In the genomic region with DNA sequence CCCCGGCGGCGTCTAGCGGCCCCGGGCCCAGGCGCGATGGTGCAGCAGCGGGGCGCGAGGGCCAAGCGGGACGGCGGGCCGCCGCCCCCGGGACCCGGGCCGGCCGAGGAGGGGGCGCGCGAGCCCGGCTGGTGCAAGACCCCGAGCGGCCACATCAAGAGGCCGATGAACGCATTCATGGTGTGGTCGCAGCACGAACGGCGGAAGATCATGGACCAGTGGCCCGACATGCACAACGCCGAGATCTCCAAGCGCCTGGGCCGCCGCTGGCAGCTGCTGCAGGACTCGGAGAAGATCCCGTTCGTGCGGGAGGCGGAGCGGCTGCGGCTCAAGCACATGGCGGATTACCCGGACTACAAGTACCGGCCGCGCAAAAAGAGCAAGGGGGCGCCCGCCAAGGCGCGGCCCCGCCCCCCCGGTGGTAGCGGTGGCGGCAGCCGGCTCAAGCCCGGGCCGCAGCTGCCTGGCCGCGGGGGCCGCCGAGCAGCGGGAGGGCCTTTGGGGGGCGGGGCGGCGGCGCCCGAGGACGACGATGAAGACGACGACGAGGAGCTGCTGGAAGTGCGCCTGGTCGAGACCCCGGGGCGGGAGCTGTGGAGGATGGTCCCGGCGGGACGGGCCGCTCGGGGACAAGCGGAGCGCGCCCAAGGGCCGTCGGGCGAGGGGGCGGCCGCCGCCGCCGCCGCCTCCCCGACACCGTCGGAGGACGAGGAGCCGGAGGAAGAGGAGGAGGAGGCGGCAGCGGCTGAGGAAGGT, we compare ENCODE assay signal across 1 cellular context.
TF ChIP-seq lines count a peak whose summit lies in the region.

No MANE protein-coding gene starts in this region.

TF ChIP-seq in HepG2, 621 proteins besides CTCF, POLR2A, EP300 and RAD21 (continued from another document and continues in another):
- TF ChIP-seq, protein P1, sequence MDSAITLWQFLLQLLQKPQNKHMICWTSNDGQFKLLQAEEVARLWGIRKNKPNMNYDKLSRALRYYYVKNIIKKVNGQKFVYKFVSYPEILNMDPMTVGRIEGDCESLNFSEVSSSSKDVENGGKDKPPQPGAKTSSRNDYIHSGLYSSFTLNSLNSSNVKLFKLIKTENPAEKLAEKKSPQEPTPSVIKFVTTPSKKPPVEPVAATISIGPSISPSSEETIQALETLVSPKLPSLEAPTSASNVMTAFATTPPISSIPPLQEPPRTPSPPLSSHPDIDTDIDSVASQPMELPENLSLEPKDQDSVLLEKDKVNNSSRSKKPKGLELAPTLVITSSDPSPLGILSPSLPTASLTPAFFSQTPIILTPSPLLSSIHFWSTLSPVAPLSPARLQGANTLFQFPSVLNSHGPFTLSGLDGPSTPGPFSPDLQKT (CRISPR knock-in tag; IDR thresholded peaks at IDR 0.05; ENCODE audit: borderline replicate concordance) = no peak
- TF ChIP-seq ZNF558 (CRISPR knock-in tag; IDR thresholded peaks at IDR 0.05; ENCODE audit: borderline replicate concordance) = no peak; the same call in 1 of the 2 replicates
- TF ChIP-seq ZSCAN21 (CRISPR knock-in tag; IDR thresholded peaks at IDR 0.05; ENCODE audit: borderline replicate concordance) = peak; percentile 69; the same call in 1 of the 2 replicates
- no peak for TF ChIP-seq ZSCAN30 (CRISPR knock-in tag; IDR thresholded peaks at IDR 0.05)
- TF ChIP-seq, protein P2, sequence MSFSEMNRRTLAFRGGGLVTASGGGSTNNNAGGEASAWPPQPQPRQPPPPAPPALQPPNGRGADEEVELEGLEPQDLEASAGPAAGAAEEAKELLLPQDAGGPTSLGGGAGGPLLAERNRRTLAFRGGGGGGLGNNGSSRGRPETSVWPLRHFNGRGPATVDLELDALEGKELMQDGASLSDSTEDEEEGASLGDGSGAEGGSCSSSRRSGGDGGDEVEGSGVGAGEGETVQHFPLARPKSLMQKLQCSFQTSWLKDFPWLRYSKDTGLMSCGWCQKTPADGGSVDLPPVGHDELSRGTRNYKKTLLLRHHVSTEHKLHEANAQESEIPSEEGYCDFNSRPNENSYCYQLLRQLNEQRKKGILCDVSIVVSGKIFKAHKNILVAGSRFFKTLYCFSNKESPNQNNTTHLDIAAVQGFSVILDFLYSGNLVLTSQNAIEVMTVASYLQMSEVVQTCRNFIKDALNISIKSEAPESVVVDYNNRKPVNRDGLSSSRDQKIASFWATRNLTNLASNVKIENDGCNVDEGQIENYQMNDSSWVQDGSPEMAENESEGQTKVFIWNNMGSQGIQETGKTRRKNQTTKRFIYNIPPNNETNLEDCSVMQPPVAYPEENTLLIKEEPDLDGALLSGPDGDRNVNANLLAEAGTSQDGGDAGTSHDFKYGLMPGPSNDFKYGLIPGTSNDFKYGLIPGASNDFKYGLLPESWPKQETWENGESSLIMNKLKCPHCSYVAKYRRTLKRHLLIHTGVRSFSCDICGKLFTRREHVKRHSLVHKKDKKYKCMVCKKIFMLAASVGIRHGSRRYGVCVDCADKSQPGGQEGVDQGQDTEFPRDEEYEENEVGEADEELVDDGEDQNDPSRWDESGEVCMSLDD (CRISPR knock-in tag; IDR thresholded peaks at IDR 0.05; ENCODE audit: borderline replicate concordance) = no peak
- TF ChIP-seq SRSF4 (IDR thresholded peaks at IDR 0.05; ENCODE audit: low read depth, low read length, poor library complexity, severe bottlenecking) = no peak
- peak; percentile 5; the same call in 1 of the 2 replicates for TF ChIP-seq GATAD1 (CRISPR knock-in tag; IDR thresholded peaks at IDR 0.05)
- no peak for TF ChIP-seq ZFYVE20 (CRISPR knock-in tag; IDR thresholded peaks at IDR 0.05; ENCODE audit: borderline replicate concordance, low read depth)
- no peak for TF ChIP-seq MLLT10 (CRISPR knock-in tag; IDR thresholded peaks at IDR 0.05)
- TF ChIP-seq ZFP36 (IDR thresholded peaks at IDR 0.05; ENCODE audit: borderline replicate concordance, low read depth, low read length, partially characterized antibody) = no peak
- TF ChIP-seq ZSCAN29 (CRISPR knock-in tag; conservative IDR thresholded peaks at IDR 0.05) = no peak
- no peak for TF ChIP-seq ZNF570 (CRISPR knock-in tag; IDR thresholded peaks at IDR 0.05; ENCODE audit: borderline replicate concordance)
- TF ChIP-seq ZNF552 (CRISPR knock-in tag; IDR thresholded peaks at IDR 0.05; ENCODE audit: borderline replicate concordance) = 0 out of 2 replicates have a peak, but pooled peaks have one; percentile 9
- TF ChIP-seq KDM6A (CRISPR knock-in tag; IDR thresholded peaks at IDR 0.05; ENCODE audit: low read depth) = no peak
- TF ChIP-seq KDM5B (CRISPR knock-in tag; IDR thresholded peaks at IDR 0.05; ENCODE audit: borderline replicate concordance) = no peak; the same call in 1 of the 2 replicates
- TF ChIP-seq CCDC6 (CRISPR knock-in tag; IDR thresholded peaks at IDR 0.05) = 0 out of 2 replicates have a peak, but pooled peaks have one; percentile 59
- no peak for TF ChIP-seq FOXJ3 (CRISPR knock-in tag; IDR thresholded peaks at IDR 0.05; ENCODE audit: borderline replicate concordance)
- no peak; the same call in 1 of the 2 replicates for TF ChIP-seq BCL6 (CRISPR knock-in tag; IDR thresholded peaks at IDR 0.05)
- TF ChIP-seq LBX2 (CRISPR knock-in tag; IDR thresholded peaks at IDR 0.05; ENCODE audit: borderline replicate concordance) = no peak
- no peak for TF ChIP-seq HMGA1 (CRISPR knock-in tag; conservative IDR thresholded peaks at IDR 0.05)
- peak; percentile 15 for TF ChIP-seq PHF20 (CRISPR knock-in tag; IDR thresholded peaks at IDR 0.05)
- peak; percentile 26; the same call in 1 of the 2 replicates for TF ChIP-seq ZNF691 (CRISPR knock-in tag; IDR thresholded peaks at IDR 0.05; ENCODE audit: borderline replicate concordance, low read depth)
- no peak for TF ChIP-seq SIN3B (IDR thresholded peaks at IDR 0.05; ENCODE audit: low read length)
- TF ChIP-seq ZFP37 (CRISPR knock-in tag; IDR thresholded peaks at IDR 0.05; ENCODE audit: borderline replicate concordance) = no peak
- no peak; the same call in 1 of the 2 replicates for TF ChIP-seq SRY (CRISPR knock-in tag; IDR thresholded peaks at IDR 0.05)
- TF ChIP-seq ZNF331 (CRISPR knock-in tag; IDR thresholded peaks at IDR 0.05) = no peak; the same call in none of the 2 replicates
- TF ChIP-seq FOSL2 (CRISPR knock-in tag; IDR thresholded peaks at IDR 0.05) = no peak
- TF ChIP-seq ZNF878 (CRISPR knock-in tag; IDR thresholded peaks at IDR 0.05) = no peak
- TF ChIP-seq, protein P3, sequence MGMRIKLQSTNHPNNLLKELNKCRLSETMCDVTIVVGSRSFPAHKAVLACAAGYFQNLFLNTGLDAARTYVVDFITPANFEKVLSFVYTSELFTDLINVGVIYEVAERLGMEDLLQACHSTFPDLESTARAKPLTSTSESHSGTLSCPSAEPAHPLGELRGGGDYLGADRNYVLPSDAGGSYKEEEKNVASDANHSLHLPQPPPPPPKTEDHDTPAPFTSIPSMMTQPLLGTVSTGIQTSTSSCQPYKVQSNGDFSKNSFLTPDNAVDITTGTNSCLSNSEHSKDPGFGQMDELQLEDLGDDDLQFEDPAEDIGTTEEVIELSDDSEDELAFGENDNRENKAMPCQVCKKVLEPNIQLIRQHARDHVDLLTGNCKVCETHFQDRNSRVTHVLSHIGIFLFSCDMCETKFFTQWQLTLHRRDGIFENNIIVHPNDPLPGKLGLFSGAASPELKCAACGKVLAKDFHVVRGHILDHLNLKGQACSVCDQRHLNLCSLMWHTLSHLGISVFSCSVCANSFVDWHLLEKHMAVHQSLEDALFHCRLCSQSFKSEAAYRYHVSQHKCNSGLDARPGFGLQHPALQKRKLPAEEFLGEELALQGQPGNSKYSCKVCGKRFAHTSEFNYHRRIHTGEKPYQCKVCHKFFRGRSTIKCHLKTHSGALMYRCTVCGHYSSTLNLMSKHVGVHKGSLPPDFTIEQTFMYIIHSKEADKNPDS (CRISPR knock-in tag; IDR thresholded peaks at IDR 0.05) = no peak
- TF ChIP-seq PHF21A (CRISPR knock-in tag; IDR thresholded peaks at IDR 0.05) = no peak
- no peak for TF ChIP-seq EED (CRISPR knock-in tag; IDR thresholded peaks at IDR 0.05)
- no peak for TF ChIP-seq AHR (CRISPR knock-in tag; IDR thresholded peaks at IDR 0.05)
- TF ChIP-seq DBP (CRISPR knock-in tag; IDR thresholded peaks at IDR 0.05; ENCODE audit: not compliant biosample characterization) = no peak
- TF ChIP-seq, protein P4, sequence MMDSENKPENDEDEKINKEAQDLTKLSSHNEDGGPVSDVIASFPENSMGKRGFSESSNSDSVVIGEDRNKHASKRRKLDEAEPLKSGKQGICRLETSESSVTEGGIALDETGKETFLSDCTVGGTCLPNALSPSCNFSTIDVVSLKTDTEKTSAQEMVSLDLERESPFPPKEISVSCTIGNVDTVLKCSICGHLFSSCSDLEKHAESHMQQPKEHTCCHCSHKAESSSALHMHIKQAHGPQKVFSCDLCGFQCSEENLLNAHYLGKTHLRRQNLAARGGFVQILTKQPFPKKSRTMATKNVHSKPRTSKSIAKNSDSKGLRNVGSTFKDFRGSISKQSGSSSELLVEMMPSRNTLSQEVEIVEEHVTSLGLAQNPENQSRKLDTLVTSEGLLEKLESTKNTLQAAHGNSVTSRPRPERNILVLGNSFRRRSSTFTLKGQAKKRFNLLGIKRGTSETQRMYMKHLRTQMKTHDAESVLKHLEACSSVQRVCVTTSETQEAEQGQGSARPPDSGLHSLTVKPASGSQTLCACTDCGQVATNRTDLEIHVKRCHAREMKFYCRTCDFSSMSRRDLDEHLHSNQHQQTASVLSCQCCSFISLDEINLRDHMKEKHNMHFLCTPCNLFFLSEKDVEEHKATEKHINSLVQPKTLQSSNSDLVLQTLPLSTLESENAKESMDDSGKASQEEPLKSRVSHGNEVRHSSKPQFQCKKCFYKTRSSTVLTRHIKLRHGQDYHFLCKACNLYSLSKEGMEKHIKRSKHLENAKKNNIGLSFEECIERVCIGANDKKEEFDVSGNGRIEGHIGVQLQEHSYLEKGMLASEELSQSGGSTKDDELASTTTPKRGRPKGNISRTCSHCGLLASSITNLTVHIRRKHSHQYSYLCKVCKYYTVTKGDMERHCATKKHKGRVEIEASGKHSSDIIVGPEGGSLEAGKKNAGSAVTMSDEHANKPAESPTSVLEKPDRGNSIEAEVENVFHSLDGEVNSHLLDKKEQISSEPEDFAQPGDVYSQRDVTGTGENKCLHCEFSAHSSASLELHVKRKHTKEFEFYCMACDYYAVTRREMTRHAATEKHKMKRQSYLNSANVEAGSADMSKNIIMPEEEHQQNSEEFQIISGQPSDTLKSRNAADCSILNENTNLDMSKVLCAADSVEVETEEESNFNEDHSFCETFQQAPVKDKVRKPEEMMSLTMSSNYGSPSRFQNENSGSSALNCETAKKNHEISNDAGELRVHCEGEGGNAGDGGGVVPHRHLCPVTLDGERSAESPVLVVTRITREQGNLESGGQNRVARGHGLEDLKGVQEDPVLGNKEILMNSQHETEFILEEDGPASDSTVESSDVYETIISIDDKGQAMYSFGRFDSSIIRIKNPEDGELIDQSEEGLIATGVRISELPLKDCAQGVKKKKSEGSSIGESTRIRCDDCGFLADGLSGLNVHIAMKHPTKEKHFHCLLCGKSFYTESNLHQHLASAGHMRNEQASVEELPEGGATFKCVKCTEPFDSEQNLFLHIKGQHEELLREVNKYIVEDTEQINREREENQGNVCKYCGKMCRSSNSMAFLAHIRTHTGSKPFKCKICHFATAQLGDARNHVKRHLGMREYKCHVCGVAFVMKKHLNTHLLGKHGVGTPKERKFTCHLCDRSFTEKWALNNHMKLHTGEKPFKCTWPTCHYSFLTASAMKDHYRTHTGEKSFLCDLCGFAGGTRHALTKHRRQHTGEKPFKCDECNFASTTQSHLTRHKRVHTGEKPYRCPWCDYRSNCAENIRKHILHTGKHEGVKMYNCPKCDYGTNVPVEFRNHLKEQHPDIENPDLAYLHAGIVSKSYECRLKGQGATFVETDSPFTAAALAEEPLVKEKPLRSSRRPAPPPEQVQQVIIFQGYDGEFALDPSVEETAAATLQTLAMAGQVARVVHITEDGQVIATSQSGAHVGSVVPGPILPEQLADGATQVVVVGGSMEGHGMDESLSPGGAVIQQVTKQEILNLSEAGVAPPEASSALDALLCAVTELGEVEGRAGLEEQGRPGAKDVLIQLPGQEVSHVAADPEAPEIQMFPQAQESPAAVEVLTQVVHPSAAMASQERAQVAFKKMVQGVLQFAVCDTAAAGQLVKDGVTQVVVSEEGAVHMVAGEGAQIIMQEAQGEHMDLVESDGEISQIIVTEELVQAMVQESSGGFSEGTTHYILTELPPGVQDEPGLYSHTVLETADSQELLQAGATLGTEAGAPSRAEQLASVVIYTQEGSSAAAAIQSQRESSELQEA (CRISPR knock-in tag; IDR thresholded peaks at IDR 0.05; ENCODE audit: not compliant biosample characterization) = no peak
- TF ChIP-seq, protein P5, sequence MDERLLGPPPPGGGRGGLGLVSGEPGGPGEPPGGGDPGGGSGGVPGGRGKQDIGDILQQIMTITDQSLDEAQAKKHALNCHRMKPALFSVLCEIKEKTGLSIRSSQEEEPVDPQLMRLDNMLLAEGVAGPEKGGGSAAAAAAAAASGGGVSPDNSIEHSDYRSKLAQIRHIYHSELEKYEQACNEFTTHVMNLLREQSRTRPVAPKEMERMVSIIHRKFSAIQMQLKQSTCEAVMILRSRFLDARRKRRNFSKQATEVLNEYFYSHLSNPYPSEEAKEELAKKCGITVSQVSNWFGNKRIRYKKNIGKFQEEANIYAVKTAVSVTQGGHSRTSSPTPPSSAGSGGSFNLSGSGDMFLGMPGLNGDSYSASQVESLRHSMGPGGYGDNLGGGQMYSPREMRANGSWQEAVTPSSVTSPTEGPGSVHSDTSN (CRISPR knock-in tag; IDR thresholded peaks at IDR 0.05) = no peak
- TF ChIP-seq, protein P6, sequence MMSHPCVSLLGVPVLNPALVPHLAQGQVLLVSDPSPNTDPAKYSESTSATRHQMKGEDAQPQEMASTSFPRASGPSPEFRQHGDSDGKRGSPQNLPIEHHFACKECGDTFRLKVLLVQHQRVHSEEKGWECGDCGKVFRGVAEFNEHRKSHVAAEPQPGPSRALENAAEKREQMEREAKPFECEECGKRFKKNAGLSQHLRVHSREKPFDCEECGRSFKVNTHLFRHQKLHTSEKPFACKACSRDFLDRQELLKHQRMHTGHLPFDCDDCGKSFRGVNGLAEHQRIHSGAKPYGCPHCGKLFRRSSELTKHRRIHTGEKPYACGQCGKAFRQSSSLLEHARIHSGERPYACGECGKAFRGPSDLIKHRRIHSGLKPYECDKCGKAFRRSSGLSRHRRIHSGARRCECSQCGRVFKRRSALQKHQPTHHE (CRISPR knock-in tag; IDR thresholded peaks at IDR 0.05; ENCODE audit: borderline replicate concordance) = no peak
- TF ChIP-seq RFX3 (CRISPR knock-in tag; IDR thresholded peaks at IDR 0.05) = no peak
- TF ChIP-seq CHD4 (IDR thresholded peaks at IDR 0.05; ENCODE audit: borderline replicate concordance, low read length) = no peak
